Comparison of ENCODE assay signal across 8 cellular contexts in the genomic region with DNA sequence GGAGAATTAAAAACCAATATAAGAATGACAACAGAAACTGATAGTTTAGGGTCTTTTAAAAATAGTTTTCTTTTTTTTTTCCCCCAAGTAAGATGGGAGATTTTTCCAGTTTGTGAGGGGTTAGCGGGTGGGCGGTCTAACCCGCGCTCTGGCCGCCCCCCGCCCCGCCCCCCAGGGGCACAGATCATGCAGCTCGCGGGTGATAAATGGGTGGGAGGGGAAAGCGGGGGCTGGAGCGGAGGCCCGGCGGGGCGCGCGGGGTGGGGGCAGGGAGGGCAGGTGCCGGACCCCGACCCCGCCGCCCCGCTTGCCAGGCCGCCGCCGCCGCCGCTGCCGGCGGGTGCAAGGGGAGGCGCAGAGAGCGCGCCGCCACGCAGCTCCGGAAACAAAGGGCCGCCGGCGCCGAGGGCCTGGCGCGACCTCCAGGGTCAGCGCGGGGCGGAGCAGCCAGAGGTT.
A peak's percentile ranks its signal among the peaks of the same experiment; 100 is the strongest.
DNase-seq lines count a peak whose midpoint lies in the region; ATAC-seq, FAIRE-seq and TF ChIP-seq lines count a peak whose summit lies in the region.

No MANE protein-coding gene starts in this region.

- no peak for FAIRE-seq in small intestine (lab: Jason Lieb, UNC)

- H3K9me3 ChIP-seq in small intestine (ENCODE audit: control insufficient read depth, low read depth) = no peaks in the 10 kb centered on the region

- ATAC-seq in HG03159 (IDR thresholded peaks at IDR 0.05; ENCODE audit: unreplicated experiment) (no peak), GM18868 (IDR thresholded peaks at IDR 0.05; ENCODE audit: unreplicated experiment) (no peak)

- H3K27ac ChIP-seq in RWPE1 (peak overlapping the region; percentile 99), small intestine (ENCODE audit: low read depth in 1 of 2, low read length in 1 of 2) (peak overlapping the region in 1 of 2 donors; percentile 96)

- WGBS in small intestine, 3 donors = 1 to 2% (median 2%) methylated on average over 28 to 43 of the region's 43 CpGs

- no peaks in the 10 kb centered on the region for H3K36me3 ChIP-seq in small intestine (ENCODE audit: control insufficient read depth in 2 of 2, insufficient read depth in 2 of 2, low read length in 2 of 2)

- H3K27me3 ChIP-seq in small intestine (ENCODE audit: control insufficient read depth in 2 of 2, insufficient read depth in 2 of 2, low read length in 2 of 2) = no peaks in the 10 kb centered on the region

- POLR2A ChIA-PET in RWPE1 (lab: Yijun Ruan, JAX; ENCODE audit: low non-redundant PET) = interaction anchor here (0.6 kb wide), 1 partner anchor 85 kb away, joined by 3 read pairs; no protein-coding TSS in a partner anchor

- CTCF ChIA-PET in RWPE1 (lab: Yijun Ruan, JAX) = interaction anchor here (0.6 to 2.4 kb wide), 7 partner anchors 11 to 247 kb away, joined by 3 to 9 read pairs (median 3); no protein-coding TSS in a partner anchor

- DNase-seq in NCI-H2227 (lab: John Stamatoyannopoulos, UW; ENCODE audit: unreplicated experiment) (peak; percentile 53), NCI-H2227 treated with DMSO at 0.1 percent for 48 hours (lab: John Stamatoyannopoulos, UW) (no peak), RWPE1 (ENCODE audit: low spot score) (no peak), fibroblast of villous mesenchyme (ENCODE audit: low read depth) (no peak), small intestine (no peak), cerebellar nuclear complex (lab: John Stamatoyannopoulos, UW) (no peak)

- no peaks in the 10 kb centered on the region for H3K4me1 ChIP-seq in small intestine (ENCODE audit: control insufficient read depth in 2 of 2, insufficient read depth in 1 of 2, low read depth in 1 of 2, low read length in 1 of 2)

- TF ChIP-seq CTCF in RWPE1 (conservative IDR thresholded peaks at IDR 0.05; ENCODE audit: low read depth) = no peak
- TF ChIP-seq CTCF in fibroblast of villous mesenchyme (IDR thresholded peaks at IDR 0.05; ENCODE audit: insufficient read depth, low read depth, low read length) = no peak

- H3K4me3 ChIP-seq in fibroblast of villous mesenchyme (ENCODE audit: low read depth, low read length) (peak overlapping the region; percentile 79), small intestine (ENCODE audit: low read depth in 1 of 2, low read length in 2 of 2) (peak overlapping the region; percentile 22 to 78)
